Comparison of ENCODE assay signal across 16 cellular contexts in genomic region chr5:107951322-107951721, GRCh38.
"Had no signal": no experiment of that assay in that cellular context is flagged by ENCODE, and none has a peak within 500 bp of the region (broad histone marks: within the 10 kb centered on the region; RNA-seq: fewer than 3 reads in every experiment).

No MANE protein-coding gene starts in this region.

- H3K9me3 Mint-ChIP-seq: activated B cell treated with CpG ODN at 0.5 μM for 24 hours; activated naive CD8-positive, alpha-beta T cell treated with anti-CD3 and anti-CD28 coated beads for 36 hours; central memory CD8-positive, alpha-beta T cell; stimulated activated naive B cell treated with anti-CD40 and anti-IgM and Interleukin-4, amounts not matched to agents 10 μg/mL and 1 μg/mL and 100 μg/mL, for 72 hours had no signal

- H3K4me3 ChIP-seq: body of pancreas, transverse colon had no signal

- H3K36me3 Mint-ChIP-seq: naive B cell had no signal

- H3K27me3 Mint-ChIP-seq: activated B cell treated with CpG ODN at 0.5 μM for 24 hours; activated naive CD8-positive, alpha-beta T cell treated with anti-CD3 and anti-CD28 coated beads for 36 hours; central memory CD8-positive, alpha-beta T cell; naive B cell; stimulated activated naive B cell treated with anti-CD40 and anti-IgM and Interleukin-4, amounts not matched to agents 10 μg/mL and 1 μg/mL and 100 μg/mL, for 72 hours had no signal

- DNase-seq: activated B cell treated with CpG ODN at 0.5 μM for 24 hours; activated CD4-positive, alpha-beta T cell treated with anti-CD3 and anti-CD28 coated beads for 48 hours; activated CD8-positive, alpha-beta memory T cell treated with anti-CD3 and anti-CD28 coated beads for 24 hours; activated naive CD8-positive, alpha-beta T cell treated with anti-CD3 and anti-CD28 coated beads for 36 hours; amygdala; effector CD8-positive, alpha-beta T cell; foreskin keratinocyte; left cardiac atrium; naive B cell; stimulated activated CD4-positive, alpha-beta T cell treated with anti-CD3 and anti-CD28 coated beads, Interleukin-2, amount 100 ng/mL, for 48 hours; stimulated activated naive B cell treated with anti-CD40 and anti-IgM and Interleukin-4, amounts not matched to agents 10 μg/mL and 1 μg/mL and 100 μg/mL, for 72 hours; transverse colon had no signal

- H3K27ac ChIP-seq: body of pancreas, foreskin keratinocyte, neutrophil, parathyroid adenoma, transverse colon had no signal

- H3K36me3 ChIP-seq: neutrophil, transverse colon had no signal

- H3K27ac Mint-ChIP-seq: activated B cell treated with CpG ODN at 0.5 μM for 24 hours; naive B cell; stimulated activated naive B cell treated with anti-CD40 and anti-IgM and Interleukin-4, amounts not matched to agents 10 μg/mL and 1 μg/mL and 100 μg/mL, for 72 hours had no signal

- H3K4me1 Mint-ChIP-seq: activated B cell treated with CpG ODN at 0.5 μM for 24 hours; central memory CD8-positive, alpha-beta T cell; naive B cell; stimulated activated naive B cell treated with anti-CD40 and anti-IgM and Interleukin-4, amounts not matched to agents 10 μg/mL and 1 μg/mL and 100 μg/mL, for 72 hours had no signal

- H3K4me1 ChIP-seq: body of pancreas, foreskin keratinocyte had no signal

- H3K9me3 ChIP-seq: body of pancreas, neutrophil, transverse colon had no signal

- H3K27me3 ChIP-seq: body of pancreas, foreskin keratinocyte, neutrophil, transverse colon had no signal

- H3K4me3 Mint-ChIP-seq: activated B cell treated with CpG ODN at 0.5 μM for 24 hours; activated naive CD8-positive, alpha-beta T cell treated with anti-CD3 and anti-CD28 coated beads for 36 hours; central memory CD8-positive, alpha-beta T cell; naive B cell; stimulated activated naive B cell treated with anti-CD40 and anti-IgM and Interleukin-4, amounts not matched to agents 10 μg/mL and 1 μg/mL and 100 μg/mL, for 72 hours had no signal

- ATAC-seq: body of pancreas; foreskin keratinocyte; left cardiac atrium; stimulated activated naive B cell treated with anti-CD40 and anti-IgM and Interleukin-4, amounts not matched to agents 10 μg/mL and 1 μg/mL and 100 μg/mL, for 72 hours had no signal
